ENCODE assay signal across 26 cellular contexts in genomic region chr3:172334743-172335142, GRCh38.
DNase-seq lines count a peak whose midpoint lies in the region; ATAC-seq, FAIRE-seq and TF ChIP-seq lines count a peak whose summit lies in the region.
"Had no signal": no experiment of that assay in that cellular context is flagged by ENCODE, and none has a peak within 500 bp of the region (broad histone marks: within the 10 kb centered on the region; RNA-seq: fewer than 3 reads in every experiment).

No MANE protein-coding gene starts in this region.

- FAIRE-seq in small intestine (lab: Jason Lieb, UNC) = no peak

- H3K36me3 ChIP-seq in cardiac muscle cell = peaks cover 61% of the 10 kb centered on the region
- peaks cover 0 to 97% (median 94%) of the 10 kb centered on the region in 9 donors for H3K36me3 ChIP-seq in heart left ventricle
- peaks cover 3 to 9% of the 10 kb centered on the region in 2 donors for H3K36me3 ChIP-seq in small intestine (ENCODE audit: control insufficient read depth in 2 of 2, insufficient read depth in 2 of 2, low read length in 2 of 2)

- DNase-seq in cardiac muscle cell (ENCODE audit: low read depth in 1 of 2, low spot score in 1 of 2) (no peak), heart left ventricle (no peak), NCI-H526 treated with DMSO at 0.1 percent for 48 hours (lab: John Stamatoyannopoulos, UW) (peak; percentile 35), epithelial cell of prostate (ENCODE audit: low read depth, low spot score) (no peak), small intestine (peak; percentile 28), Kasumi-1 (lab: John Stamatoyannopoulos, UW) (no peak), HuH-7.5 (ENCODE audit: low spot score) (no peak), T-helper 9 cell (no peak)
- DNase-seq: activated gamma-delta T cell treated with Interleukin-2 at 50 U/mL for 16 hours; activated naive CD8-positive, alpha-beta T cell treated with anti-CD3 and anti-CD28 coated beads, Interleukin-2, amount 50 U/mL, for 24 hours; activated T-cell treated with anti-CD3 and anti-CD28 coated beads, Interleukin-2, amount 50 U/mL, for 24 hours; Caco-2; effector CD4-positive, alpha-beta T cell; erythroblast; foreskin melanocyte; HCEC 1CT; NCI-H1092 treated with DMSO at 0.1 percent for 48 hours; Peyer's patch; posterior cingulate gyrus; stimulated activated naive CD8-positive, alpha-beta T cell treated with anti-CD3 and anti-CD28 coated beads, Interleukin-15, amount 100 ng/mL, for 72 hours; T-cell; tibial artery had no signal

- ATAC-seq in heart left ventricle = no peak
- ATAC-seq: activated naive CD8-positive, alpha-beta T cell treated with anti-CD3 and anti-CD28 coated beads, Interleukin-2, amount 50 U/mL, for 24 hours; stimulated activated naive CD8-positive, alpha-beta T cell treated with anti-CD3 and anti-CD28 coated beads, Interleukin-15, amount 100 ng/mL, for 72 hours; T-cell had no signal

- no peak for TF ChIP-seq CTCF in cardiac muscle cell (IDR thresholded peaks at IDR 0.05; ENCODE audit: low read depth, low read length)
- no peak for TF ChIP-seq CTCF in heart left ventricle (IDR thresholded peaks at IDR 0.05)

- no peak for TF ChIP-seq POLR2A in heart left ventricle (IDR thresholded peaks at IDR 0.05)

- intact Hi-C loops in heart left ventricle (cut with DNase I) = loop anchor here in 7 of 10 donors (5.0 to 10.0 kb wide), 8 partner anchors 42 to 507 kb away; partner anchors contain the start of gene FNDC3B (in 4 of the 7)

- no peaks in the 10 kb centered on the region for H3K27me3 ChIP-seq in cardiac muscle cell
- H3K27me3 ChIP-seq in heart left ventricle = no peaks in the 10 kb centered on the region
- no peaks in the 10 kb centered on the region for H3K27me3 ChIP-seq in small intestine (ENCODE audit: control insufficient read depth in 2 of 2, insufficient read depth in 2 of 2, low read length in 2 of 2)
- H3K27me3 ChIP-seq: BLaER1, hepatocyte, Peyer's patch, SJSA1, tibial artery had no signal

- 89 to 93% (median 91%) methylated on average over 6 of the region's 6 CpGs for WGBS in heart left ventricle, 4 donors
- WGBS in small intestine, 3 donors = 65 to 84% (median 75%) methylated on average over 6 of the region's 6 CpGs

- H3K9me3 ChIP-seq in cardiac muscle cell (ENCODE audit: low read depth) (no peaks in the 10 kb centered on the region), heart left ventricle (no peaks in the 10 kb centered on the region), small intestine (ENCODE audit: control insufficient read depth, low read depth) (no peaks in the 10 kb centered on the region)
- H3K9me3 ChIP-seq: BLaER1, Caco-2, Peyer's patch, SJSA1, tibial artery had no signal

- H3K27ac ChIP-seq in cardiac muscle cell (peak overlapping the region; percentile 34), heart left ventricle (no peak overlapping the region), epithelial cell of prostate (peak overlapping the region; percentile 40), small intestine (ENCODE audit: low read depth in 1 of 2, low read length in 1 of 2) (no peak overlapping the region)
- H3K27ac ChIP-seq: BLaER1, hepatocyte, HL-60, Peyer's patch, SJSA1, tibial artery had no signal

- no peak overlapping the region for H3K4me3 ChIP-seq in cardiac muscle cell
- H3K4me3 ChIP-seq in heart left ventricle = no peak overlapping the region
- H3K4me3 ChIP-seq in small intestine (ENCODE audit: low read depth in 1 of 2, low read length in 2 of 2) = no peak overlapping the region
- H3K4me3 ChIP-seq: BLaER1, hepatocyte, Peyer's patch, SJSA1, tibial artery had no signal

- no peaks in the 10 kb centered on the region for H3K4me1 ChIP-seq in cardiac muscle cell (ENCODE audit: low read depth)
- H3K4me1 ChIP-seq in heart left ventricle = peaks cover 0 to 11% (median 5%) of the 10 kb centered on the region in 12 donors
- H3K4me1 ChIP-seq in small intestine (ENCODE audit: control insufficient read depth in 2 of 2, insufficient read depth in 1 of 2, low read depth in 1 of 2, low read length in 1 of 2) = no peaks in the 10 kb centered on the region
- H3K4me1 ChIP-seq: BLaER1, Caco-2, Peyer's patch, SJSA1 had no signal

Comparison
In these comparisons a context has a peak if more than half of its experiments do, and no peak if none do; other contexts are left out.
1. H3K27ac ChIP-seq: peak in cardiac muscle cell (single experiment) and epithelial cell of prostate (single experiment); none in heart left ventricle (0 of 12) and small intestine (0 of 2).
2. DNase-seq: peak in NCI-H526 treated with DMSO at 0.1 percent for 48 hours (single experiment) and small intestine (single experiment); none in cardiac muscle cell (0 of 2), heart left ventricle (0 of 5), epithelial cell of prostate (single experiment), Kasumi-1 (0 of 2), HuH-7.5 (single experiment) and T-helper 9 cell (single experiment).